ENCODE assay signal across 26 cellular contexts in the genomic region with DNA sequence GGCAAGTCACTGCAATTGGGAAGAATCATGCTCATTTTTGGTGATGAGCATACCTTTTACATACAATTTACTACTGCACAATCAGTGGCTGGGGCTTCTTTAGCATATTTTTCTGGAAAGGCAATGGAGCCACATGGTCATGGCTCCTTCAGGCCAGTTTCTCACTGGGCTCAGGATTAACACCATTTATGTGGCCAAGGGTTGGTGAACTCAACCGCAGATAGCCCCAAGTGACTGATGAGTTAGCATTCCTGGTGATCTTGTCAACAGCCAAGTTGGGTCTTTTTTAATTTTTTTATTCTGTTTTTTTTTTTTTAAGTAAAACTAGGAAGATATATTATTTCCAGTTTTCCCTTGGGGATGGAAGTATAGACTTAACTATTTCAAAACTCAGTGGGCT.
"Had no signal": no experiment of that assay in that cellular context is flagged by ENCODE, and none has a peak within 500 bp of the region (broad histone marks: within the 10 kb centered on the region; RNA-seq: fewer than 3 reads in every experiment).

No MANE protein-coding gene starts in this region.

- H3K9me3 ChIP-seq: lower lobe of right lung, ovary, right lobe of liver, testis, thyroid gland, transverse colon, upper lobe of left lung, vagina had no signal

- H3K4me1 ChIP-seq: right lobe of liver, spleen had no signal

- H3K27me3 ChIP-seq: ovary, right atrium auricular region, right lobe of liver, spleen, testis, thyroid gland, transverse colon, upper lobe of left lung, vagina had no signal

- FAIRE-seq: keratinocyte, small intestine had no signal

- DNase-seq: hippocampal formation; kidney glomerular epithelial cell; left cardiac atrium; lower lobe of right lung; mammary epithelial cell; mesendoderm; naive thymus-derived CD4-positive, alpha-beta T cell; ovary; right lobe of liver; small intestine; spleen; stimulated activated CD4-positive, alpha-beta T cell treated with anti-CD3 and anti-CD28 coated beads, Interleukin-2, amount 100 ng/mL, for 48 hours; stimulated activated CD4-positive, alpha-beta T cell treated with anti-CD3 and anti-CD28 coated beads, Interleukin-4, amount 100 ng/mL, for 4 hours; stimulated activated CD8-positive, alpha-beta memory T cell treated with anti-CD3 and anti-CD28 coated beads, Interleukin-4, amount 100 ng/mL, for 48 hours; stimulated activated naive CD4-positive, alpha-beta T cell treated with Interleukin-2 at 50 U/mL for 16 hours; stimulated activated naive CD8-positive, alpha-beta T cell treated with anti-CD3 and anti-CD28 coated beads, Interleukin-15, amount 100 ng/mL, for 72 hours; testis; thyroid gland; transverse colon; upper lobe of left lung had no signal

- H3K27ac ChIP-seq: lower lobe of right lung, ovary, right atrium auricular region, right lobe of liver, spleen, testis, thyroid gland, transverse colon, upper lobe of left lung, vagina had no signal

- ATAC-seq: left cardiac atrium; left lobe of liver; lower lobe of right lung; naive thymus-derived CD4-positive, alpha-beta T cell; natural killer cell treated with Interleukin-12 subunit alpha and Interleukin-12 subunit beta and Interleukin-15 and Interleukin-18, amount 100 ng/mL, for 72 hours; right lobe of liver; stimulated activated memory B cell treated with anti-CD40 and anti-IgM and Interleukin-4, amounts not matched to agents 10 μg/mL and 1 μg/mL and 100 μg/mL, for 72 hours; stimulated activated naive CD8-positive, alpha-beta T cell treated with anti-CD3 and anti-CD28 coated beads, Interleukin-15, amount 100 ng/mL, for 72 hours had no signal

- H3K36me3 ChIP-seq: lower lobe of right lung, ovary, right atrium auricular region, right lobe of liver, spleen, thyroid gland, transverse colon, upper lobe of left lung, vagina had no signal

- H3K4me3 ChIP-seq: lower lobe of right lung, ovary, right atrium auricular region, right lobe of liver, spleen, testis, thyroid gland, transverse colon, upper lobe of left lung, vagina had no signal
